In the genomic region with DNA sequence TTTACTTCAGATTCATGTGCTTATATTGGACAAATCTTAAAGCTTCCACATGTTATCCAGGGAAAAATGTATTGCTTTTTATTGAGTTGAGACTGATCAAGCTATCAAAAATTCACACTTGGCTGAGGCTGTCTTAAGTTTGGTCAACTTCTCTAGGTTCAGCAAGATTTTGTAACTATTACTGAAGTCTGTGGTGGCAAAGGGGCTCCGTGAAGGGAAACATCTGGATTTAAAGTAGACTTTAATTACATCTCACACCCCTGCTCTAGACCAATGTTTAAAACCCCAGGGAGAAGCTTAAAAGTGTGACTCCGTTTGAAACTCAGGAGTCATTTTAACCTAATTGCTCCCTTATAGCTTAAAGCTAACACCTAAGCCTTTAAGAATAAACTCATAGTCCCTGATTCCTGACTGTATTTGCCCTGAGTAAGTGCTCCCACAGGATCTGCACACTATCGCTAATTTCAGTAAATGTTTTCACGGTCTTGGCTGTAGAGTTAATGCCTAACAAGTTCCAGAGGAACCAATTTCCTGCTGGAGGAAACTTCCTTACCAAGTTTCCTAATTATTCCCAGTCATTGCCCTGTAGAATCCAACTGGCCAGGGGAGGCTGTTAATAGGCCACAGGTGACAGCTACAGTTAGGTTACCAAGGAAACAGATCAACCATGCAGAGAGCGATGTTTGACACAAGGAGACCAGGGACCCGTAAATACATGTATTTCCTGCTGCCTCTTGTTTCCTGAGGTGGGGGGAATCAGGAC, we compare ENCODE assay signal across 1 cellular context.
TF ChIP-seq lines count a peak whose summit lies in the region.

No MANE protein-coding gene starts in this region.

TF ChIP-seq in PFSK-1, 5 proteins besides CTCF, POLR2A, EP300 and RAD21 (continued from another document):
- TF ChIP-seq, protein P1, sequence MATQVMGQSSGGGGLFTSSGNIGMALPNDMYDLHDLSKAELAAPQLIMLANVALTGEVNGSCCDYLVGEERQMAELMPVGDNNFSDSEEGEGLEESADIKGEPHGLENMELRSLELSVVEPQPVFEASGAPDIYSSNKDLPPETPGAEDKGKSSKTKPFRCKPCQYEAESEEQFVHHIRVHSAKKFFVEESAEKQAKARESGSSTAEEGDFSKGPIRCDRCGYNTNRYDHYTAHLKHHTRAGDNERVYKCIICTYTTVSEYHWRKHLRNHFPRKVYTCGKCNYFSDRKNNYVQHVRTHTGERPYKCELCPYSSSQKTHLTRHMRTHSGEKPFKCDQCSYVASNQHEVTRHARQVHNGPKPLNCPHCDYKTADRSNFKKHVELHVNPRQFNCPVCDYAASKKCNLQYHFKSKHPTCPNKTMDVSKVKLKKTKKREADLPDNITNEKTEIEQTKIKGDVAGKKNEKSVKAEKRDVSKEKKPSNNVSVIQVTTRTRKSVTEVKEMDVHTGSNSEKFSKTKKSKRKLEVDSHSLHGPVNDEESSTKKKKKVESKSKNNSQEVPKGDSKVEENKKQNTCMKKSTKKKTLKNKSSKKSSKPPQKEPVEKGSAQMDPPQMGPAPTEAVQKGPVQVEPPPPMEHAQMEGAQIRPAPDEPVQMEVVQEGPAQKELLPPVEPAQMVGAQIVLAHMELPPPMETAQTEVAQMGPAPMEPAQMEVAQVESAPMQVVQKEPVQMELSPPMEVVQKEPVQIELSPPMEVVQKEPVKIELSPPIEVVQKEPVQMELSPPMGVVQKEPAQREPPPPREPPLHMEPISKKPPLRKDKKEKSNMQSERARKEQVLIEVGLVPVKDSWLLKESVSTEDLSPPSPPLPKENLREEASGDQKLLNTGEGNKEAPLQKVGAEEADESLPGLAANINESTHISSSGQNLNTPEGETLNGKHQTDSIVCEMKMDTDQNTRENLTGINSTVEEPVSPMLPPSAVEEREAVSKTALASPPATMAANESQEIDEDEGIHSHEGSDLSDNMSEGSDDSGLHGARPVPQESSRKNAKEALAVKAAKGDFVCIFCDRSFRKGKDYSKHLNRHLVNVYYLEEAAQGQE (IDR thresholded peaks at IDR 0.05; ENCODE audit: insufficient read depth in 1 of 2, low read depth in 2 of 2, low read length in 2 of 2) = peak in 1 of 2 experiments; percentile 31; a peak in 1 of 4 replicates
- TF ChIP-seq TAF1 (IDR thresholded peaks at IDR 0.05; ENCODE audit: borderline replicate concordance, insufficient read depth, low read length) = no peak
- TF ChIP-seq SIN3A (IDR thresholded peaks at IDR 0.05; ENCODE audit: borderline replicate concordance, insufficient read depth, low read length) = no peak
